In the genomic region with DNA sequence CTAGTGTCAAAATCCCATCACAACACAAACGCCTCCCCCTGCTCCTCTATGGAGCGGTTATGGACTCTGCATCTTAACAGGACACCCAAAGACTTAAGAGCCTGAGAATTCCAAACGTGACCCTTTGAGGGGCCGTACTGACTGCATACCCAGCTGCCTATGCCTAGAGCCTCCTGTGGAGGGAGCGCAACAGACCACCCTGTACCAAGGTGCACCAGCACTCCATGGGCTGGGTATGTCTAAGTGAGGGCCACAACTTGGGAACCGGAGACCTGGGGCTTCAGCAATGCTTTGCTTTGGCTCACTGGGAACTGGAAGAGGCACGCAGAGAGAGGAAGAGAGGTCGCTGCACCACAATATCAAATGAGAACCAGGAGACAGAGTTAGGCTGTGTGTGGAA, we compare ENCODE assay signal across 22 cellular contexts. TPM values are rescaled to one million over a fixed set of nuclear protein-coding genes. Genes with fewer than 3 reads are reported as not detected.
"Had no signal": no experiment of that assay in that cellular context is flagged by ENCODE, and none has a peak within 500 bp of the region (broad histone marks: within the 10 kb centered on the region; RNA-seq: fewer than 3 reads in every experiment).

No MANE protein-coding gene starts in this region.

- H3K4me3 Mint-ChIP-seq: activated CD8-positive, alpha-beta T cell treated with anti-CD3 and anti-CD28 coated beads for 36 hours; activated naive CD8-positive, alpha-beta T cell treated with anti-CD3 and anti-CD28 coated beads for 36 hours; T-helper 1 cell treated with Interleukin-12 subunit alpha and Interleukin-12 subunit beta and Interleukin-4 antibody, amounts not matched to agents 30 μg/mL and 1 μg/mL, for 36 hours had no signal

- H3K27me3 ChIP-seq: breast epithelium, SJSA1 had no signal

- H3K4me1 ChIP-seq: breast epithelium, SJSA1 had no signal

- DNase-seq: activated CD4-positive, CD25-positive, alpha-beta regulatory T cell; activated CD8-positive, alpha-beta memory T cell treated with anti-CD3 and anti-CD28 coated beads, Interleukin-2, amount 50 U/mL, for 48 hours; activated CD8-positive, alpha-beta T cell treated with anti-CD3 and anti-CD28 coated beads for 36 hours; activated naive CD8-positive, alpha-beta T cell treated with anti-CD3 and anti-CD28 coated beads for 36 hours; activated T-cell treated with anti-CD3 and anti-CD28 coated beads, Interleukin-2, amount 50 U/mL, for 1 hour; caudate nucleus; MM.1S; NCI-H1105; NCI-H1436; NCI-H187; NCI-H2081; NCI-H510A treated with DMSO at 0.1 percent for 48 hours; NCI-H69; NK-92 treated with Interleukin-12 subunit alpha and Interleukin-12 subunit beta, amount 100 ng/mL, for 24 hours; PC-3; SHP77; T-helper 9 cell had no signal

- H3K27ac ChIP-seq: breast epithelium, SJSA1 had no signal

- H3K9me3 ChIP-seq: breast epithelium, SJSA1 had no signal

- H3K9me3 Mint-ChIP-seq: activated CD8-positive, alpha-beta T cell treated with anti-CD3 and anti-CD28 coated beads for 36 hours; activated naive CD8-positive, alpha-beta T cell treated with anti-CD3 and anti-CD28 coated beads for 36 hours; T-helper 1 cell treated with Interleukin-12 subunit alpha and Interleukin-12 subunit beta and Interleukin-4 antibody, amounts not matched to agents 30 μg/mL and 1 μg/mL, for 36 hours had no signal

- H3K4me3 ChIP-seq: breast epithelium, SJSA1 had no signal

- H3K36me3 ChIP-seq: breast epithelium had no signal

- H3K27ac Mint-ChIP-seq: activated CD8-positive, alpha-beta T cell treated with anti-CD3 and anti-CD28 coated beads for 36 hours; activated naive CD8-positive, alpha-beta T cell treated with anti-CD3 and anti-CD28 coated beads for 36 hours; T-helper 1 cell treated with Interleukin-12 subunit alpha and Interleukin-12 subunit beta and Interleukin-4 antibody, amounts not matched to agents 30 μg/mL and 1 μg/mL, for 36 hours had no signal

- H3K27me3 Mint-ChIP-seq: activated CD8-positive, alpha-beta T cell treated with anti-CD3 and anti-CD28 coated beads for 36 hours; activated naive CD8-positive, alpha-beta T cell treated with anti-CD3 and anti-CD28 coated beads for 36 hours had no signal

RNA-seq across cellular contexts. Expression of gene SEPTIN12, which starts 59.5 kb away (rescaled TPM):
- total RNA-seq: activated CD8-positive, alpha-beta T cell treated with anti-CD3 and anti-CD28 coated beads for 36 hours; activated naive CD8-positive, alpha-beta T cell treated with anti-CD3 and anti-CD28 coated beads for 36 hours; breast epithelium; cerebellum; PC-3; SJSA1 had no signal
- polyA plus RNA-seq: adipose tissue had no signal
